ENCODE assay signal across 1 cellular context in genomic region chr1:202501281-202501680, GRCh38.
TF ChIP-seq lines count a peak whose summit lies in the region.

No MANE protein-coding gene starts in this region.

TF ChIP-seq in GM12878, 131 proteins besides CTCF, POLR2A, EP300 and RAD21 (continued from another document):
- TF ChIP-seq, protein P1, sequence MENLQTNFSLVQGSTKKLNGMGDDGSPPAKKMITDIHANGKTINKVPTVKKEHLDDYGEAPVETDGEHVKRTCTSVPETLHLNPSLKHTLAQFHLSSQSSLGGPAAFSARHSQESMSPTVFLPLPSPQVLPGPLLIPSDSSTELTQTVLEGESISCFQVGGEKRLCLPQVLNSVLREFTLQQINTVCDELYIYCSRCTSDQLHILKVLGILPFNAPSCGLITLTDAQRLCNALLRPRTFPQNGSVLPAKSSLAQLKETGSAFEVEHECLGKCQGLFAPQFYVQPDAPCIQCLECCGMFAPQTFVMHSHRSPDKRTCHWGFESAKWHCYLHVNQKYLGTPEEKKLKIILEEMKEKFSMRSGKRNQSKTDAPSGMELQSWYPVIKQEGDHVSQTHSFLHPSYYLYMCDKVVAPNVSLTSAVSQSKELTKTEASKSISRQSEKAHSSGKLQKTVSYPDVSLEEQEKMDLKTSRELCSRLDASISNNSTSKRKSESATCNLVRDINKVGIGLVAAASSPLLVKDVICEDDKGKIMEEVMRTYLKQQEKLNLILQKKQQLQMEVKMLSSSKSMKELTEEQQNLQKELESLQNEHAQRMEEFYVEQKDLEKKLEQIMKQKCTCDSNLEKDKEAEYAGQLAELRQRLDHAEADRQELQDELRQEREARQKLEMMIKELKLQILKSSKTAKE (IDR thresholded peaks at IDR 0.05; ENCODE audit: low read depth, poor library complexity, severe bottlenecking): peak; percentile 47
- TF ChIP-seq ZSCAN29 (IDR thresholded peaks at IDR 0.05) (no peak), RCOR1 (conservative IDR thresholded peaks at IDR 0.05; ENCODE audit: low read depth, low read length) (no peak), TBL1XR1 (IDR thresholded peaks at IDR 0.05; ENCODE audit: low read depth, low read length) (no peak), SMC3 (IDR thresholded peaks at IDR 0.05; ENCODE audit: borderline replicate concordance, low read length) (peak; percentile 75), FOS (IDR thresholded peaks at IDR 0.05; ENCODE audit: borderline replicate concordance, extremely low read depth, insufficient read length) (no peak)
- TF ChIP-seq, protein P2, sequence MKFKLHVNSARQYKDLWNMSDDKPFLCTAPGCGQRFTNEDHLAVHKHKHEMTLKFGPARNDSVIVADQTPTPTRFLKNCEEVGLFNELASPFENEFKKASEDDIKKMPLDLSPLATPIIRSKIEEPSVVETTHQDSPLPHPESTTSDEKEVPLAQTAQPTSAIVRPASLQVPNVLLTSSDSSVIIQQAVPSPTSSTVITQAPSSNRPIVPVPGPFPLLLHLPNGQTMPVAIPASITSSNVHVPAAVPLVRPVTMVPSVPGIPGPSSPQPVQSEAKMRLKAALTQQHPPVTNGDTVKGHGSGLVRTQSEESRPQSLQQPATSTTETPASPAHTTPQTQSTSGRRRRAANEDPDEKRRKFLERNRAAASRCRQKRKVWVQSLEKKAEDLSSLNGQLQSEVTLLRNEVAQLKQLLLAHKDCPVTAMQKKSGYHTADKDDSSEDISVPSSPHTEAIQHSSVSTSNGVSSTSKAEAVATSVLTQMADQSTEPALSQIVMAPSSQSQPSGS (IDR thresholded peaks at IDR 0.05; ENCODE audit: low read length): no peak
